ENCODE assay signal across 8 cellular contexts in the genomic region with DNA sequence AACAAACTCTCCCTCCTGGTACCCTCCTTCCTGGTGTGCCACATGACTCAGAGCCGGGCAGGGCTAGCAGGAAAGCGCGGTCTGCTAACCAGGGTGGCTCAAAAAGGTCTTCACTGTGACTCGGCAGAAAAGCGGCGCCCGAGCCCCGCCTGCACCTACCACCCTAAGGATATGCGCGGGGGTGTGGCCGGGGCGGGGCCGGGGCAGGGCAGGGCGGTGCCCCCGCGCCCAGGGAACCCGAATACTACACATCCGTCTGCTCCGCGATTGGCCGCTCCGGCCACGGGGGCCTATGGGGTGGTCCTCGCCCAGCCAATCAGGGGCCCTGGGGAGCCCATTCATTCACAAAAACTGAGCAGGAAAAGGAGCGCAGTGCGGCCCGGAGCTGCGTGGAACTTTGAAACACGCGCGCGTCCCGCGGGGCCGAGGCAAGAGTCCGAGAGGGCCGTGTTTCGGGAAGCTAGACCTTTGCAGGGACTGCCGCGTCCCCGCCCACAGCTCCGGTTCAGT. TPM values are rescaled to one million over a fixed set of nuclear protein-coding genes. Genes with fewer than 3 reads are reported as not detected.
A peak's percentile ranks its signal among the peaks of the same experiment; 100 is the strongest.
DNase-seq lines count a peak whose midpoint lies in the region; TF ChIP-seq lines count a peak whose summit lies in the region.

No MANE protein-coding gene starts in this region.

- DNase-seq in HFFc6 (peak; percentile 91), MV-4-11 (lab: John Stamatoyannopoulos, UW) (peak; percentile 97), SK-MEL-5 (ENCODE audit: low read depth, low spot score) (peak; percentile 91), head of caudate nucleus (peak; percentile 65 to 92 (median 82)), osteocyte (ENCODE audit: extremely low spot score, unreplicated experiment) (peak; percentile 91)
- DNase-seq in activated naive CD4-positive, alpha-beta T cell treated with anti-CD3 and anti-CD28 coated beads, Interleukin-2, amount 10 ng/mL, durations not matched to agents 7 days and 5 days: peak; percentile 97

- in situ Hi-C loops in SK-MEL-5 (cut with HindIII; ENCODE audit: low pct_unique_long_range_greater_than_20kb, low sequenced_read_pairs): no loop called here

- TF ChIP-seq CTCF in HFFc6 (IDR thresholded peaks at IDR 0.05) (no peak), osteocyte (IDR thresholded peaks at IDR 0.05) (no peak)

- CTCF ChIA-PET in activated naive CD4-positive, alpha-beta T cell treated with anti-CD3 and anti-CD28 coated beads, Interleukin-2, amount 10 ng/mL, durations not matched to agents 7 days and 5 days (lab: Charles Lee): interaction anchor here (1.8 to 2.8 kb wide), 2 partner anchors 41 to 67 kb away, joined by 9 read pairs; no protein-coding TSS in a partner anchor

- H3K27ac Mint-ChIP-seq in HFFc6 (peak overlapping the region; percentile 99), osteocyte (ENCODE audit: unreplicated experiment) (peak overlapping the region; percentile 89)
- H3K27ac Mint-ChIP-seq in activated naive CD4-positive, alpha-beta T cell treated with anti-CD3 and anti-CD28 coated beads, Interleukin-2, amount 10 ng/mL, durations not matched to agents 7 days and 5 days: peak overlapping the region; percentile 95

- H3K9me3 Mint-ChIP-seq in HFFc6: no peaks in the 10 kb centered on the region
- no peaks in the 10 kb centered on the region for H3K9me3 Mint-ChIP-seq in activated naive CD4-positive, alpha-beta T cell treated with anti-CD3 and anti-CD28 coated beads, Interleukin-2, amount 10 ng/mL, durations not matched to agents 7 days and 5 days
- H3K9me3 Mint-ChIP-seq in osteocyte (ENCODE audit: unreplicated experiment): no peaks in the 10 kb centered on the region

- peaks cover 6% of the 10 kb centered on the region; the same call in 1 of the 2 replicates for H3K36me3 Mint-ChIP-seq in HFFc6 (ENCODE audit: low read depth)
- peaks cover 34% of the 10 kb centered on the region for H3K36me3 Mint-ChIP-seq in activated naive CD4-positive, alpha-beta T cell treated with anti-CD3 and anti-CD28 coated beads, Interleukin-2, amount 10 ng/mL, durations not matched to agents 7 days and 5 days
- no peaks in the 10 kb centered on the region for H3K36me3 Mint-ChIP-seq in osteocyte (ENCODE audit: unreplicated experiment)

- H3K27ac ChIP-seq in thymus (ENCODE audit: low read depth): peak overlapping the region; percentile 1

- H3K9me3 ChIP-seq in thymus (ENCODE audit: control insufficient read depth): no peaks in the 10 kb centered on the region

- H3K4me1 Mint-ChIP-seq in HFFc6 (ENCODE audit: low read depth) (peaks cover 21% of the 10 kb centered on the region), osteocyte (ENCODE audit: unreplicated experiment) (peaks cover 15% of the 10 kb centered on the region)
- peaks cover 54% of the 10 kb centered on the region for H3K4me1 Mint-ChIP-seq in activated naive CD4-positive, alpha-beta T cell treated with anti-CD3 and anti-CD28 coated beads, Interleukin-2, amount 10 ng/mL, durations not matched to agents 7 days and 5 days

- H3K4me1 ChIP-seq in thymus (ENCODE audit: control insufficient read depth, insufficient read depth, low read length): peaks cover 6% of the 10 kb centered on the region

- H3K4me3 Mint-ChIP-seq in HFFc6 (peak overlapping the region; percentile 93), osteocyte (ENCODE audit: unreplicated experiment) (peak overlapping the region; percentile 80)
- H3K4me3 Mint-ChIP-seq in activated naive CD4-positive, alpha-beta T cell treated with anti-CD3 and anti-CD28 coated beads, Interleukin-2, amount 10 ng/mL, durations not matched to agents 7 days and 5 days: peak overlapping the region; percentile 96

- H3K27me3 Mint-ChIP-seq in HFFc6 (ENCODE audit: insufficient read depth) (peaks cover 2% of the 10 kb centered on the region; the same call in 1 of the 2 replicates), osteocyte (ENCODE audit: unreplicated experiment) (no peaks in the 10 kb centered on the region)
- peaks cover 4% of the 10 kb centered on the region for H3K27me3 Mint-ChIP-seq in activated naive CD4-positive, alpha-beta T cell treated with anti-CD3 and anti-CD28 coated beads, Interleukin-2, amount 10 ng/mL, durations not matched to agents 7 days and 5 days

- intact Hi-C loops in head of caudate nucleus (cut with DNase I): no loop called here

- no peaks in the 10 kb centered on the region for H3K36me3 ChIP-seq in thymus (ENCODE audit: control insufficient read depth, insufficient read depth)

- WGBS in thymus: under 1% methylated on average over 42 of the region's 42 CpGs

- no peaks in the 10 kb centered on the region for H3K27me3 ChIP-seq in thymus (ENCODE audit: control insufficient read depth, insufficient read depth)

- H3K4me3 ChIP-seq in GM08714 (ENCODE audit: low read length): peak overlapping the region; percentile 81
- peak overlapping the region; percentile 65 for H3K4me3 ChIP-seq in thymus (ENCODE audit: low read length)

RNA-seq across cellular contexts. Expression of gene LRP8, which starts 1.7 kb away (rescaled TPM):
- 10 to 100 TPM in 5 of 6 experiments, 1 to 10 TPM in 1; 7.2 to 14.9 (median 13.0) TPM for total RNA-seq in HFFc6 (2021; fragmentation: NEBNext Ultra II Directional; extraction: Animal tissue kit (Norgen Biotek cat#: 25700))
- total RNA-seq in SK-MEL-5 (2014; rRNA removed; shearing (Covaris generic)): 25.6 and 28.6 TPM in 2 replicates
- 38.2 and 43.2 TPM in 2 replicates for polyA plus RNA-seq in SK-MEL-5 (2015; cell fraction: cytosol; rRNA removed)
- polyA plus RNA-seq in SK-MEL-5 (2015; cell fraction: nucleus; rRNA removed): 140 and 145 TPM in 2 replicates
- 4.4 and 6.3 TPM in 2 replicates for total RNA-seq in osteocyte
- 1.7 TPM for polyA plus RNA-seq in thymus

Comparison
In these comparisons a context has a peak if more than half of its experiments do, and no peak if none do; other contexts are left out.
1. Peak in every context shown above with its lines: DNase-seq, H3K4me3 ChIP-seq and H3K27ac ChIP-seq.